Comparison of ENCODE assay signal across 24 cellular contexts in the genomic region with DNA sequence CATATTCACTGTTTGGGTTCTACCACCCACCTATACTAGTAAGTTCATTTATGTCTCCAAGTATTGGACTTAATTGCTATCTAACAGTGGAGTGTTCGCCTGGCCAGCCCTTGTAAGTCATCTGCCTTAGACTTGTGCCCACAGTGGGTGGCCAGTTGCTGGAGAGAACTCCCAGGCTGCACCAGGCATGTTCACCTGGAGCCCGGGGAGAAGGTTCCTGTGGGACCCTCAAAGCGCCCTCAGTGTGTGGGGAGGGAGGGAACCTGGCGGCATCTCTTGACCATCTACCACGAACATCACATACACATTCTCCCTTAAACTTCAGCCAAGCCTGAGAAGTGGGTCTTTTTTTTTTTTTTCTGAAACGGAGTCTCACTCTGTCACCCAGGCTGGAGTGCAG.
"Had no signal": no experiment of that assay in that cellular context is flagged by ENCODE, and none has a peak within 500 bp of the region (broad histone marks: within the 10 kb centered on the region; RNA-seq: fewer than 3 reads in every experiment).

No MANE protein-coding gene starts in this region.

- H3K36me3 ChIP-seq: brain microvascular endothelial cell, thyroid gland, upper lobe of left lung, WERI-Rb-1 had no signal

- H3K4me3 ChIP-seq: smooth muscle cell, thyroid gland, upper lobe of left lung had no signal

- H3K27me3 ChIP-seq: brain microvascular endothelial cell, thyroid gland had no signal

- ATAC-seq: activated CD8-positive, alpha-beta T cell treated with anti-CD3 and anti-CD28 coated beads for 36 hours; left cardiac atrium; naive thymus-derived CD8-positive, alpha-beta T cell; stimulated activated memory B cell treated with anti-CD40 and anti-IgM and Interleukin-4, amounts not matched to agents 10 μg/mL and 1 μg/mL and 100 μg/mL, for 72 hours; stimulated activated naive CD8-positive, alpha-beta T cell treated with anti-CD3 and anti-CD28 coated beads, Interleukin-15, amount 100 ng/mL, for 72 hours had no signal

- DNase-seq: activated CD4-positive, alpha-beta T cell treated with anti-CD3 and anti-CD28 coated beads, Interleukin-2, amount 10 ng/mL, durations not matched to agents 24 days and 14 days; activated CD4-positive, CD25-positive, alpha-beta regulatory T cell treated with anti-CD3 and anti-CD28 coated beads, Interleukin-2, amount 50 U/mL, for 72 hours; activated CD8-positive, alpha-beta T cell treated with anti-CD3 and anti-CD28 coated beads for 36 hours; activated gamma-delta T cell treated with Interleukin-2 at 50 U/mL for 16 hours; activated naive CD4-positive, alpha-beta T cell treated with anti-CD3 and anti-CD28 coated beads, Interleukin-2, amount 50 U/mL, for 16 hours; activated T-cell treated with anti-CD3 and anti-CD28 coated beads, Interleukin-2, amount 50 U/mL, for 1 hour; amniotic stem cell; brain microvascular endothelial cell; left cardiac atrium; midbrain; SK-N-SH; stimulated activated CD4-positive, alpha-beta T cell treated with anti-CD3 and anti-CD28 coated beads, Interleukin-1b, Interleukin-23, amount 100 ng/mL, for 48 hours; stimulated activated CD4-positive, alpha-beta T cell treated with anti-CD3 and anti-CD28 coated beads, Interleukin-4, amount 100 ng/mL, for 4 hours; stimulated activated CD8-positive, alpha-beta memory T cell treated with anti-CD3 and anti-CD28 coated beads, Interleukin-4, amount 100 ng/mL, for 48 hours; stimulated activated naive CD8-positive, alpha-beta T cell treated with anti-CD3 and anti-CD28 coated beads, Interleukin-15, amount 100 ng/mL, for 72 hours; SW 1271; T-helper 9 cell; thyroid gland; WERI-Rb-1 had no signal

- H3K4me2 ChIP-seq: SK-N-SH, smooth muscle cell had no signal

- H3K27ac ChIP-seq: brain microvascular endothelial cell, epithelial cell of prostate, thyroid gland, upper lobe of left lung, WERI-Rb-1 had no signal

- H3K4me1 ChIP-seq: thyroid gland, upper lobe of left lung had no signal

- H3K9me3 ChIP-seq: SK-N-SH, thyroid gland, upper lobe of left lung had no signal
